ENCODE assay signal across 20 cellular contexts in genomic region chr5:160183075-160183474, GRCh38. TPM values are rescaled to one million over a fixed set of nuclear protein-coding genes. Genes with fewer than 3 reads are reported as not detected.
DNase-seq lines count a peak whose midpoint lies in the region; ATAC-seq and TF ChIP-seq lines count a peak whose summit lies in the region.
"Had no signal": no experiment of that assay in that cellular context is flagged by ENCODE, and none has a peak within 500 bp of the region (broad histone marks: within the 10 kb centered on the region; RNA-seq: fewer than 3 reads in every experiment).

No MANE protein-coding gene starts in this region.

- H3K27ac ChIP-seq in Panc1 (ENCODE audit: low read length), result no peak overlapping the region
- no peak overlapping the region for H3K27ac ChIP-seq in osteoblast (ENCODE audit: low read depth, low read length)
- H3K27ac ChIP-seq in spleen, result no peak overlapping the region
- H3K27ac ChIP-seq: colonic mucosa, gastrocnemius medialis, left ventricle myocardium inferior, PC-9, sigmoid colon, stomach had no signal

- no peaks in the 10 kb centered on the region for H3K4me1 ChIP-seq in Panc1 (ENCODE audit: control insufficient read depth, insufficient read depth, low read length)
- peaks cover 21% of the 10 kb centered on the region for H3K4me1 ChIP-seq in osteoblast (ENCODE audit: insufficient read depth, low read length)
- peaks cover 0 to 10% (median 6%) of the 10 kb centered on the region in 6 donors for H3K4me1 ChIP-seq in spleen
- H3K4me1 ChIP-seq: colonic mucosa, gastrocnemius medialis had no signal

- no peaks in the 10 kb centered on the region for H3K9me3 ChIP-seq in Panc1 (ENCODE audit: control insufficient read depth, insufficient read depth, low read depth, low read length)
- H3K9me3 ChIP-seq in osteoblast (ENCODE audit: low read depth, low read length), result no peaks in the 10 kb centered on the region
- H3K9me3 ChIP-seq in spleen, result peaks cover 0 to 8% (median 0%) of the 10 kb centered on the region in 8 donors
- H3K9me3 ChIP-seq: colonic mucosa, gastrocnemius medialis, left ventricle myocardium inferior, sigmoid colon, stomach had no signal

- TF ChIP-seq CTCF in Panc1 (IDR thresholded peaks at IDR 0.05), result no peak
- peak; percentile 3 for TF ChIP-seq CTCF in epithelial cell of proximal tubule (conservative IDR thresholded peaks at IDR 0.05; ENCODE audit: low read depth, low read length)
- TF ChIP-seq CTCF in osteoblast (IDR thresholded peaks at IDR 0.05; ENCODE audit: extremely low read depth, low read depth, low read length), result no peak
- no peak for TF ChIP-seq CTCF in spleen (IDR thresholded peaks at IDR 0.05 in 8 of 11, conservative IDR thresholded peaks at IDR 0.05 in 3 of 11)

- DNase-seq in EL, result peak; percentile 40
- DNase-seq in Panc1 (ENCODE audit: low read depth, low spot score), result no peak
- DNase-seq in epithelial cell of proximal tubule (ENCODE audit: low read depth), result no peak
- peak; percentile 66 for DNase-seq in osteoblast (ENCODE audit: insufficient read length, low spot score, missing footprints)
- DNase-seq in activated naive CD4-positive, alpha-beta T cell treated with anti-CD3 and anti-CD28 coated beads for 36 hours, result no peak
- no peak for DNase-seq in spleen
- DNase-seq: activated CD4-positive, alpha-beta T cell treated with anti-CD3 and anti-CD28 coated beads, Interleukin-2, amount 10 ng/mL, durations not matched to agents 7 days and 5 days; colonic mucosa; gastrocnemius medialis; Karpas-422; left ventricle myocardium inferior; NCI-H1417 treated with DMSO at 0.1 percent for 48 hours; NCI-H2171 treated with DMSO at 0.1 percent for 48 hours; PC-9; sigmoid colon; stomach had no signal

- POLR2A ChIA-PET in Panc1 (lab: Charles Lee), result no interaction called here

- peaks cover 14% of the 10 kb centered on the region for H3K27me3 Mint-ChIP-seq in activated naive CD4-positive, alpha-beta T cell treated with anti-CD3 and anti-CD28 coated beads for 36 hours (ENCODE audit: low read depth)

- CTCF ChIA-PET in Panc1 (lab: Charles Lee), result interaction anchor here (0.5 kb wide), 1 partner anchor 103 kb away, joined by 3 read pairs; no protein-coding TSS in a partner anchor
- CTCF ChIA-PET in activated naive CD4-positive, alpha-beta T cell treated with anti-CD3 and anti-CD28 coated beads for 36 hours (lab: Charles Lee), result interaction anchor here (0.6 kb wide), 1 partner anchor 162 kb away, joined by 3 read pairs; no protein-coding TSS in a partner anchor

- no peak overlapping the region for H2AFZ ChIP-seq in osteoblast (ENCODE audit: low read length)
- H2AFZ ChIP-seq: PC-9 had no signal

- intact Hi-C loops in Panc1 (cut with micrococcal nuclease; ENCODE audit: unreplicated experiment), result no loop called here
- intact Hi-C loops in activated naive CD4-positive, alpha-beta T cell treated with anti-CD3 and anti-CD28 coated beads for 36 hours (cut with micrococcal nuclease), result no loop called here
- intact Hi-C loops in spleen (cut with DNase I; ENCODE audit: low total_unique reads), result no loop called here

- no peaks in the 10 kb centered on the region for H3K36me3 Mint-ChIP-seq in activated naive CD4-positive, alpha-beta T cell treated with anti-CD3 and anti-CD28 coated beads for 36 hours (ENCODE audit: low read depth)

- ATAC-seq in Panc1, result peak; percentile 50; the same call in 1 of the 2 replicates
- no peak for ATAC-seq in HG02852 (IDR thresholded peaks at IDR 0.05; ENCODE audit: unreplicated experiment)
- ATAC-seq in HG03354 (IDR thresholded peaks at IDR 0.05; ENCODE audit: poor library complexity, severe bottlenecking, unreplicated experiment), result no peak
- ATAC-seq: gastrocnemius medialis had no signal

- BruUV-seq in Panc1 (replicated peaks; lab: Mats Ljungman, UMichigan), result no TSS peak

- no peaks in the 10 kb centered on the region for H4K20me1 ChIP-seq in osteoblast (ENCODE audit: insufficient read depth, low read length)

- WGBS in spleen, 5 donors, result 76 to 90% (median 81%) methylated on average over 2 of the region's 2 CpGs

- H3K36me3 ChIP-seq in Panc1 (ENCODE audit: control insufficient read depth, insufficient read depth, low read length) (no peaks in the 10 kb centered on the region), osteoblast (ENCODE audit: insufficient read depth, low read length) (no peaks in the 10 kb centered on the region), spleen (no peaks in the 10 kb centered on the region)
- H3K36me3 ChIP-seq: colonic mucosa, gastrocnemius medialis, left ventricle myocardium inferior, sigmoid colon, stomach had no signal

- no peaks in the 10 kb centered on the region for H3K27me3 ChIP-seq in Panc1 (ENCODE audit: control insufficient read depth, insufficient read depth, low read length)
- H3K27me3 ChIP-seq in osteoblast (ENCODE audit: insufficient read depth, low read length), result no peaks in the 10 kb centered on the region
- peaks cover 0 to 2% (median 0%) of the 10 kb centered on the region in 7 donors for H3K27me3 ChIP-seq in spleen (replicated peaks in 1 of 7)
- H3K27me3 ChIP-seq: colonic mucosa, sigmoid colon, stomach had no signal

- no peak for TF ChIP-seq POLR2A in spleen (IDR thresholded peaks at IDR 0.05)

- in situ Hi-C loops in Panc1 (cut with HindIII; ENCODE audit: low pct_unique_long_range_greater_than_20kb, low sequenced_read_pairs), result loop anchor here (10.0 kb wide), 1 partner anchor 172 kb away; no protein-coding TSS in a partner anchor

- H3K9me3 Mint-ChIP-seq in activated naive CD4-positive, alpha-beta T cell treated with anti-CD3 and anti-CD28 coated beads for 36 hours, result peaks cover 8% of the 10 kb centered on the region

- H3K4me3 Mint-ChIP-seq in activated naive CD4-positive, alpha-beta T cell treated with anti-CD3 and anti-CD28 coated beads for 36 hours, result no peak overlapping the region
- H3K4me3 Mint-ChIP-seq: activated CD4-positive, alpha-beta T cell treated with anti-CD3 and anti-CD28 coated beads, Interleukin-2, amount 10 ng/mL, durations not matched to agents 7 days and 5 days; activated naive CD4-positive, alpha-beta T cell treated with anti-CD3 and anti-CD28 coated beads, Interleukin-2, amount 50 U/mL, for 24 hours had no signal

- no peak overlapping the region for H3K4me3 ChIP-seq in Panc1 (ENCODE audit: low read depth in 2 of 2, low read length in 2 of 2)
- H3K4me3 ChIP-seq in epithelial cell of proximal tubule (ENCODE audit: low read depth, low read length), result no peak overlapping the region
- H3K4me3 ChIP-seq in osteoblast (ENCODE audit: insufficient read depth, low read length), result no peak overlapping the region
- no peak overlapping the region for H3K4me3 ChIP-seq in spleen
- H3K4me3 ChIP-seq: colonic mucosa, gastrocnemius medialis, left ventricle myocardium inferior, PC-9, sigmoid colon, stomach had no signal

- peak overlapping the region; percentile 4 for H3K4me2 ChIP-seq in osteoblast (ENCODE audit: insufficient read depth, low read length)
- H3K4me2 ChIP-seq: PC-9 had no signal

- H3K79me2 ChIP-seq in osteoblast (ENCODE audit: insufficient read depth, low read length), result no peaks in the 10 kb centered on the region

- no peaks in the 10 kb centered on the region for H3K4me1 Mint-ChIP-seq in activated naive CD4-positive, alpha-beta T cell treated with anti-CD3 and anti-CD28 coated beads for 36 hours (ENCODE audit: low read depth)
- H3K4me1 Mint-ChIP-seq: activated naive CD4-positive, alpha-beta T cell treated with anti-CD3 and anti-CD28 coated beads, Interleukin-2, amount 50 U/mL, for 24 hours had no signal

- H3K27ac Mint-ChIP-seq in activated naive CD4-positive, alpha-beta T cell treated with anti-CD3 and anti-CD28 coated beads for 36 hours, result no peak overlapping the region
- H3K27ac Mint-ChIP-seq: activated CD4-positive, alpha-beta T cell treated with anti-CD3 and anti-CD28 coated beads, Interleukin-2, amount 10 ng/mL, durations not matched to agents 7 days and 5 days; activated naive CD4-positive, alpha-beta T cell treated with anti-CD3 and anti-CD28 coated beads, Interleukin-2, amount 50 U/mL, for 24 hours had no signal

RNA-seq across cellular contexts. Expression of gene FABP6, which starts 46.2 kb away (rescaled TPM):
- total RNA-seq in Panc1 (2021; ENCODE audit: unreplicated experiment), result 0.31 TPM
- not detected for polyA plus RNA-seq in Panc1 (2012; ENCODE audit: insufficient read length)
- total RNA-seq in epithelial cell of proximal tubule, result not detected in 2 replicates
- not detected in 2 replicates for total RNA-seq in osteoblast
- not detected for total RNA-seq in activated naive CD4-positive, alpha-beta T cell treated with anti-CD3 and anti-CD28 coated beads for 36 hours
- not detected for total RNA-seq in spleen
- polyA plus RNA-seq in spleen, result under 1 TPM in 1 of 3 donors, not detected in 2; 0.24 TPM
- total RNA-seq: activated CD4-positive, alpha-beta T cell treated with anti-CD3 and anti-CD28 coated beads, Interleukin-2, amount 10 ng/mL, durations not matched to agents 7 days and 5 days; colonic mucosa; gastrocnemius medialis; osteocyte had no signal

Comparison
In these comparisons a context has a peak if more than half of its experiments do, and no peak if none do; other contexts are left out.
1. DNase-seq: peak in EL (single experiment) and osteoblast (single experiment); none in Panc1 (single experiment), epithelial cell of proximal tubule (single experiment), activated naive CD4-positive, alpha-beta T cell treated with anti-CD3 and anti-CD28 coated beads for 36 hours (single experiment) and spleen (single experiment).